ENCODE assay signal across 1 cellular context in genomic region chr7:45073843-45074737, GRCh38.
TF ChIP-seq lines count a peak whose summit lies in the region.

No MANE protein-coding gene starts in this region.

TF ChIP-seq in neural cell, 6 proteins besides CTCF, POLR2A, EP300 and RAD21 (continued from another document):
- TF ChIP-seq REST (IDR thresholded peaks at IDR 0.05; ENCODE audit: borderline replicate concordance) (no peak), EZH2 (IDR thresholded peaks at IDR 0.05; ENCODE audit: borderline replicate concordance, insufficient read depth, low read length, poor library complexity, severe bottlenecking) (no peak), SMC3 (conservative IDR thresholded peaks at IDR 0.05; ENCODE audit: poor library complexity) (no peak), TAF1 (IDR thresholded peaks at IDR 0.05; ENCODE audit: low read depth) (no peak)
TF ChIP-seq in neural cell: peak in this region for 0.
